Comparison of ENCODE assay signal across 1 cellular context in genomic region chr4:99252746-99253145, GRCh38.
TF ChIP-seq lines count a peak whose summit lies in the region.

No MANE protein-coding gene starts in this region.

TF ChIP-seq in SK-N-SH, 30 proteins besides CTCF, POLR2A, EP300 and RAD21 (continued from another document):
- TF ChIP-seq TEAD4 (IDR thresholded peaks at IDR 0.05; ENCODE audit: borderline replicate concordance, insufficient read depth) = no peak
TF ChIP-seq in SK-N-SH: peak in this region for 0.
